Comparison of ENCODE assay signal across 1 cellular context in the genomic region with DNA sequence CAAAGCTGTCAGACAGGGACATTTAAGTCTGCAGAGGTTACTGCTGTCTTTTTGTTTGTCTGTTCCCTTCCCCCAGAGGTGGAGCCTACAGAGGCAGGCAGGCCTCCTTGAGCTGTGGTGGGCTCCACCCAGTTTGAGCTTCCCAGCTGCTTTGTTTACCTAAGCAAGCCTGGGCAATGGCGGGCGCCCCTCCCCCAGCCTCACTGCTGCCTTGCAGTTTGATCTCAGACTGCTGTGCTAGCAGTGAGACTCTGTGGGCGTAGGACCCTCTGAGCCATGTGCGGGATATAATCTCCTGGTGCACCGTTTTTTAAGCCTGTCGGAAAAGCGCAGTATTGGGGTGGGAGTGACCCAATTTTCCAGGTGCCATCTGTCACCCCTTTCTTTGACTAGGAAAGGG. TPM values are rescaled to one million over a fixed set of nuclear protein-coding genes. Genes with fewer than 3 reads are reported as not detected.
"Had no signal": no experiment of that assay in that cellular context is flagged by ENCODE, and none has a peak within 500 bp of the region (broad histone marks: within the 10 kb centered on the region; RNA-seq: fewer than 3 reads in every experiment).

No MANE protein-coding gene starts in this region.

RNA-seq across cellular contexts. Expression of a gene that starts 45.8 kb away (rescaled TPM):
- total RNA-seq: WTC11 had no signal
